ENCODE assay signal across 17 cellular contexts in the genomic region with DNA sequence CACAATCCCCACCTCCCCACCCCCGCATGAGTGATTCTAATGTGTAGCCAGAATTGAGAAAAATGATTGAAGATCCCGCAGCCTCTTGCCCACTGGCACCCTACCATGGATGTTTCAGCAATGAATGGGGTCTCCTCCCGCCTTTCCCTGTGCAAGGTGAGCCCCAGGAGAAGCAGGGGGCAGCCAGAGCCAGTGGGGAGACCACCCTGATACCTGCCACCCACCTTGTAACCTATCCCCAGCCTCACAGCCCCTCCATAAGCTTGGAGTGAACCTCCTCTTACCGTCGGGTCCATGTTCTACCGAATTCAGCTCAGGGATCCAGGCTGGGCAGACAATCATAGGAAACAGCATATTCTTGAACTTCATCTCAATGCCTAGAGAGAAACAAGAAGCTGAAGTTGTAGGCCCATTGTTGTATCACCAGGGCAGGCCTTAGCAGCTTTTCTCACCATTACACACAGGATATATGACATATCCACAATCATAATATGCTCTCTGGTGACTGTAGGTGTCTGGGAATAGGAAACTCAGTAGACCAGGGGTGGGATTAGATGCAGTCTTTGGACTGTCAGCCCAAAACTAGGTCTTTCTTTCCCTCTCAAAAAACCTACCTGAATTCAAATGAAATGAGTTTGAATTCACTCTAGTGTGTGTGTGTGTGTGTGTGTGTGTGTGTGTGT. TPM values are rescaled to one million over a fixed set of nuclear protein-coding genes. Genes with fewer than 3 reads are reported as not detected.
DNase-seq lines count a peak whose midpoint lies in the region; ATAC-seq, FAIRE-seq and TF ChIP-seq lines count a peak whose summit lies in the region.
"Had no signal": no experiment of that assay in that cellular context is flagged by ENCODE, and none has a peak within 500 bp of the region (broad histone marks: within the 10 kb centered on the region; RNA-seq: fewer than 3 reads in every experiment).

No MANE protein-coding gene starts in this region.

- intact Hi-C loops in activated CD4-positive, alpha-beta memory T cell treated with anti-CD3 and anti-CD28 coated beads for 36 hours (cut with micrococcal nuclease), result no loop called here

- H3K9me3 Mint-ChIP-seq in activated CD4-positive, alpha-beta memory T cell treated with anti-CD3 and anti-CD28 coated beads, Interleukin-2, amount 10 ng/mL, durations not matched to agents 7 days and 5 days, result no peaks in the 10 kb centered on the region
- no peaks in the 10 kb centered on the region for H3K9me3 Mint-ChIP-seq in activated CD4-positive, alpha-beta memory T cell treated with anti-CD3 and anti-CD28 coated beads for 36 hours
- H3K9me3 Mint-ChIP-seq: T-helper 2 cell treated with Interferon-gamma antibody and Interleukin-4, amounts not matched to agents 5 μg/mL and 100 μg/mL, for 36 hours had no signal

- H3K4me3 ChIP-seq in adipocyte (ENCODE audit: low read length), result peak overlapping the region; percentile 30
- no peak overlapping the region for H3K4me3 ChIP-seq in fibroblast of pulmonary artery (replicated peaks; ENCODE audit: low read depth, low read length)
- H3K4me3 ChIP-seq: cardiac muscle cell had no signal

- peaks cover 30% of the 10 kb centered on the region for H3K4me1 ChIP-seq in adipocyte (ENCODE audit: control insufficient read depth, insufficient read depth, low read length)

- ATAC-seq in GM21717 (IDR thresholded peaks at IDR 0.05; ENCODE audit: unreplicated experiment), result no peak

- peak overlapping the region; percentile 68 for H3K9ac ChIP-seq in adipocyte (ENCODE audit: low read length)

- peak; percentile 13 for FAIRE-seq in urothelium cell line (lab: Jason Lieb, UNC)
- FAIRE-seq: small intestine had no signal

- no peak for TF ChIP-seq CTCF in fibroblast of pulmonary artery (IDR thresholded peaks at IDR 0.05; ENCODE audit: low read length, missing control alignments)

- no peaks in the 10 kb centered on the region for H3K9me3 ChIP-seq in adipocyte (ENCODE audit: control insufficient read depth, low read length)

- no peak for DNase-seq in activated CD4-positive, alpha-beta memory T cell treated with anti-CD3 and anti-CD28 coated beads, Interleukin-2, amount 10 ng/mL, durations not matched to agents 7 days and 5 days
- DNase-seq in activated CD4-positive, alpha-beta memory T cell treated with anti-CD3 and anti-CD28 coated beads for 36 hours, result no peak
- DNase-seq in adipocyte (ENCODE audit: low read depth), result no peak
- DNase-seq in fibroblast of pulmonary artery (ENCODE audit: low read depth), result peak; percentile 29
- DNase-seq in urothelium cell line (ENCODE audit: low spot score), result no peak
- DNase-seq in amniotic stem cell (lab: John Stamatoyannopoulos, UW), result no peak
- DNase-seq in UCSD-AML1 (lab: John Stamatoyannopoulos, UW; ENCODE audit: unreplicated experiment), result no peak
- DNase-seq: activated CD4-positive, alpha-beta T cell treated with anti-CD3 and anti-CD28 coated beads, Interleukin-2, amount 50 U/mL, for 4 hours; activated gamma-delta T cell; COR-L47; NCI-H1417; NCI-H510A; RPMI8226; small intestine had no signal

- no peak overlapping the region for H3K4me3 Mint-ChIP-seq in activated CD4-positive, alpha-beta memory T cell treated with anti-CD3 and anti-CD28 coated beads, Interleukin-2, amount 10 ng/mL, durations not matched to agents 7 days and 5 days
- H3K4me3 Mint-ChIP-seq in activated CD4-positive, alpha-beta memory T cell treated with anti-CD3 and anti-CD28 coated beads for 36 hours, result no peak overlapping the region

- H3K36me3 ChIP-seq in adipocyte (ENCODE audit: control insufficient read depth, insufficient read depth, low read length, severe bottlenecking), result no peaks in the 10 kb centered on the region
- H3K36me3 ChIP-seq: cardiac muscle cell had no signal

- no peaks in the 10 kb centered on the region for H3K27me3 ChIP-seq in adipocyte (replicated peaks; ENCODE audit: control insufficient read depth, insufficient read depth, low read length)
- H3K27me3 ChIP-seq: cardiac muscle cell had no signal

- peaks cover 49% of the 10 kb centered on the region for H3K4me1 Mint-ChIP-seq in activated CD4-positive, alpha-beta memory T cell treated with anti-CD3 and anti-CD28 coated beads, Interleukin-2, amount 10 ng/mL, durations not matched to agents 7 days and 5 days
- H3K4me1 Mint-ChIP-seq in activated CD4-positive, alpha-beta memory T cell treated with anti-CD3 and anti-CD28 coated beads for 36 hours (ENCODE audit: low read depth), result peaks cover 8% of the 10 kb centered on the region

- POLR2A ChIA-PET in activated CD4-positive, alpha-beta memory T cell treated with anti-CD3 and anti-CD28 coated beads, Interleukin-2, amount 10 ng/mL, durations not matched to agents 7 days and 5 days (lab: Charles Lee), result interaction anchor here (1.4 kb wide), 1 partner anchor 14 kb away, joined by 3 read pairs; no protein-coding TSS in a partner anchor
- POLR2A ChIA-PET in activated CD4-positive, alpha-beta memory T cell treated with anti-CD3 and anti-CD28 coated beads for 36 hours (lab: Charles Lee), result interaction anchor here (1.5 kb wide), 1 partner anchor 15 kb away, joined by 3 read pairs; no protein-coding TSS in a partner anchor

- H3K36me3 Mint-ChIP-seq in activated CD4-positive, alpha-beta memory T cell treated with anti-CD3 and anti-CD28 coated beads, Interleukin-2, amount 10 ng/mL, durations not matched to agents 7 days and 5 days (ENCODE audit: low read depth), result peaks cover 4% of the 10 kb centered on the region
- H3K36me3 Mint-ChIP-seq in activated CD4-positive, alpha-beta memory T cell treated with anti-CD3 and anti-CD28 coated beads for 36 hours, result no peaks in the 10 kb centered on the region

- peak overlapping the region; percentile 42 for H3K27ac Mint-ChIP-seq in activated CD4-positive, alpha-beta memory T cell treated with anti-CD3 and anti-CD28 coated beads, Interleukin-2, amount 10 ng/mL, durations not matched to agents 7 days and 5 days
- no peak overlapping the region for H3K27ac Mint-ChIP-seq in activated CD4-positive, alpha-beta memory T cell treated with anti-CD3 and anti-CD28 coated beads for 36 hours

- CTCF ChIA-PET in activated CD4-positive, alpha-beta memory T cell treated with anti-CD3 and anti-CD28 coated beads, Interleukin-2, amount 10 ng/mL, durations not matched to agents 7 days and 5 days (lab: Charles Lee), result interaction anchor here (0.6 to 1.5 kb wide), 2 partner anchors 588 to 672 kb away, joined by 4 read pairs; no protein-coding TSS in a partner anchor
- CTCF ChIA-PET in activated CD4-positive, alpha-beta memory T cell treated with anti-CD3 and anti-CD28 coated beads for 36 hours (lab: Charles Lee), result no interaction called here

- H3K27me3 Mint-ChIP-seq in activated CD4-positive, alpha-beta memory T cell treated with anti-CD3 and anti-CD28 coated beads, Interleukin-2, amount 10 ng/mL, durations not matched to agents 7 days and 5 days, result peaks cover 2% of the 10 kb centered on the region
- H3K27me3 Mint-ChIP-seq in activated CD4-positive, alpha-beta memory T cell treated with anti-CD3 and anti-CD28 coated beads for 36 hours, result no peaks in the 10 kb centered on the region

RNA-seq across cellular contexts. Expression of a gene that starts 30.9 kb away (rescaled TPM):
- total RNA-seq in activated CD4-positive, alpha-beta memory T cell treated with anti-CD3 and anti-CD28 coated beads, Interleukin-2, amount 10 ng/mL, durations not matched to agents 7 days and 5 days, result 1 to 10 TPM in 1 of 2 experiments, under 1 TPM in 1; 0.63 to 1.6 TPM
- not detected for total RNA-seq in activated CD4-positive, alpha-beta memory T cell treated with anti-CD3 and anti-CD28 coated beads for 36 hours
